1 cellular context compared by ENCODE assay signal in the genomic region with DNA sequence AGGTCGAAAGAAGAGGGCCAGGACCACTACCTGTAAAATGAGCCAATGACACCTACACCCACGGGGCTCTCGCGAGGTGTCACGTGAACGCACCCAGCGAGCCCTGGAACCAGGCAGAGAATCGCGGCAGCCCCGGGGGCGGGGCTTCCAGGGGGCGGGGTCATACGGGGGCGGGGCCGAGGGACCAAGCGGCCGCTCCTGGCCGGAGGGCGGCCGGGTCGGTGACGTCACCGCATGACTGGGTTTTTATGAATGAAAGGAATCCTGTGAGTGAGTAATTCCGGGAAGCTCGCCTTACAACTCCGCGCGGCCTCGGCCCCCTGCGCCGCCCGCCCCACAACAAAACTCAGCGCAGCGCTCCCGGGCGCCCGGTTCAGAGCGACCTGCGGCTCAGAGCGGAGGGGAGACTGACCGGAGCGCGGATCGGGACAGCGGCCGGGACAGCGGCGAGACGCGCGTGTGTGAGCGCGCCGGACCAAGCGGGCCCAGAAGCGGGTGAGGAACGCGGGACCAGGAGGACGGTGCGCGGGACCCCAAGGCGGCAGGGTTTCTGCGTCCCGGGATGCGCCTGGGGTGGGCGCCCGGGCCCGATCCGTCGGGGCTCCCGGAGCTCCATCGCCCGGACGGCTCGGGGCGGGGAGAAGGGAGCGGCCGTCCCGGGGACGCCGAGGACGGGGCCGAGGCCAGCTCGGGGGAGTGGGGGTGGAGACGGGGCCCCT.
TF ChIP-seq lines count a peak whose summit lies in the region.

A gene (plus strand): TSS at position 277 of the 719 bp plus-strand sequence. CDS start 11,860 bp downstream, outside the sequence.

TF ChIP-seq in K562, 482 proteins besides CTCF, POLR2A, EP300 and RAD21 (continued from another document and continues in another):
- TF ChIP-seq POLR2AphosphoS5 (IDR thresholded peaks at IDR 0.05; ENCODE audit: control insufficient read depth, insufficient read depth, low read depth, low read length): peak; percentile 65
- peak; percentile 17; the same call in 1 of the 2 replicates for TF ChIP-seq SP1 (CRISPR knock-in tag; IDR thresholded peaks at IDR 0.05)
- 0 out of 2 replicates have a peak, but pooled peaks have one; percentile 63 for TF ChIP-seq ZC3H4 (CRISPR knock-in tag; IDR thresholded peaks at IDR 0.05; ENCODE audit: borderline replicate concordance)
- TF ChIP-seq ZNF146 (CRISPR knock-in tag; IDR thresholded peaks at IDR 0.05; ENCODE audit: unreplicated experiment): no peak
- TF ChIP-seq TEAD1 (CRISPR knock-in tag; IDR thresholded peaks at IDR 0.05): peak in 1 of 2 experiments; percentile 4; a peak in 1 of 4 replicates
- no peak for TF ChIP-seq KAT8 (IDR thresholded peaks at IDR 0.05; ENCODE audit: low read depth)
- no peak for TF ChIP-seq PCBP2 (IDR thresholded peaks at IDR 0.05; ENCODE audit: low read depth, low read length, poor library complexity, severe bottlenecking)
- TF ChIP-seq HOXB6 (CRISPR knock-in tag; IDR thresholded peaks at IDR 0.05; ENCODE audit: borderline replicate concordance): no peak
- TF ChIP-seq, protein P1, sequence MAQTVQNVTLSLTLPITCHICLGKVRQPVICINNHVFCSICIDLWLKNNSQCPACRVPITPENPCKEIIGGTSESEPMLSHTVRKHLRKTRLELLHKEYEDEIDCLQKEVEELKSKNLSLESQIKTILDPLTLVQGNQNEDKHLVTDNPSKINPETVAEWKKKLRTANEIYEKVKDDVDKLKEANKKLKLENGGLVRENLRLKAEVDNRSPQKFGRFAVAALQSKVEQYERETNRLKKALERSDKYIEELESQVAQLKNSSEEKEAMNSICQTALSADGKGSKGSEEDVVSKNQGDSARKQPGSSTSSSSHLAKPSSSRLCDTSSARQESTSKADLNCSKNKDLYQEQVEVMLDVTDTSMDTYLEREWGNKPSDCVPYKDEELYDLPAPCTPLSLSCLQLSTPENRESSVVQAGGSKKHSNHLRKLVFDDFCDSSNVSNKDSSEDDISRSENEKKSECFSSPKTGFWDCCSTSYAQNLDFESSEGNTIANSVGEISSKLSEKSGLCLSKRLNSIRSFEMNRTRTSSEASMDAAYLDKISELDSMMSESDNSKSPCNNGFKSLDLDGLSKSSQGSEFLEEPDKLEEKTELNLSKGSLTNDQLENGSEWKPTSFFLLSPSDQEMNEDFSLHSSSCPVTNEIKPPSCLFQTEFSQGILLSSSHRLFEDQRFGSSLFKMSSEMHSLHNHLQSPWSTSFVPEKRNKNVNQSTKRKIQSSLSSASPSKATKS (CRISPR knock-in tag; IDR thresholded peaks at IDR 0.05): no peak
- no peak for TF ChIP-seq ZNF583 (CRISPR knock-in tag; IDR thresholded peaks at IDR 0.05)
- no peak for TF ChIP-seq ZNF77 (CRISPR knock-in tag; IDR thresholded peaks at IDR 0.05)
- TF ChIP-seq RBBP5 (IDR thresholded peaks at IDR 0.05; ENCODE audit: borderline replicate concordance, insufficient read depth, low read length, poor library complexity, severe bottlenecking): peak; percentile 42
- no peak for TF ChIP-seq STAT5A (IDR thresholded peaks at IDR 0.05; ENCODE audit: borderline replicate concordance, low read length)
- TF ChIP-seq, protein P2, sequence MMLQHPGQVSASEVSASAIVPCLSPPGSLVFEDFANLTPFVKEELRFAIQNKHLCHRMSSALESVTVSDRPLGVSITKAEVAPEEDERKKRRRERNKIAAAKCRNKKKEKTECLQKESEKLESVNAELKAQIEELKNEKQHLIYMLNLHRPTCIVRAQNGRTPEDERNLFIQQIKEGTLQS (IDR thresholded peaks at IDR 0.05): peak; percentile 99
- TF ChIP-seq, protein P2 (CRISPR knock-in tag; conservative IDR thresholded peaks at IDR 0.05): no peak
- no peak for TF ChIP-seq ZNF695 (CRISPR knock-in tag; IDR thresholded peaks at IDR 0.05)
- TF ChIP-seq, protein P3, sequence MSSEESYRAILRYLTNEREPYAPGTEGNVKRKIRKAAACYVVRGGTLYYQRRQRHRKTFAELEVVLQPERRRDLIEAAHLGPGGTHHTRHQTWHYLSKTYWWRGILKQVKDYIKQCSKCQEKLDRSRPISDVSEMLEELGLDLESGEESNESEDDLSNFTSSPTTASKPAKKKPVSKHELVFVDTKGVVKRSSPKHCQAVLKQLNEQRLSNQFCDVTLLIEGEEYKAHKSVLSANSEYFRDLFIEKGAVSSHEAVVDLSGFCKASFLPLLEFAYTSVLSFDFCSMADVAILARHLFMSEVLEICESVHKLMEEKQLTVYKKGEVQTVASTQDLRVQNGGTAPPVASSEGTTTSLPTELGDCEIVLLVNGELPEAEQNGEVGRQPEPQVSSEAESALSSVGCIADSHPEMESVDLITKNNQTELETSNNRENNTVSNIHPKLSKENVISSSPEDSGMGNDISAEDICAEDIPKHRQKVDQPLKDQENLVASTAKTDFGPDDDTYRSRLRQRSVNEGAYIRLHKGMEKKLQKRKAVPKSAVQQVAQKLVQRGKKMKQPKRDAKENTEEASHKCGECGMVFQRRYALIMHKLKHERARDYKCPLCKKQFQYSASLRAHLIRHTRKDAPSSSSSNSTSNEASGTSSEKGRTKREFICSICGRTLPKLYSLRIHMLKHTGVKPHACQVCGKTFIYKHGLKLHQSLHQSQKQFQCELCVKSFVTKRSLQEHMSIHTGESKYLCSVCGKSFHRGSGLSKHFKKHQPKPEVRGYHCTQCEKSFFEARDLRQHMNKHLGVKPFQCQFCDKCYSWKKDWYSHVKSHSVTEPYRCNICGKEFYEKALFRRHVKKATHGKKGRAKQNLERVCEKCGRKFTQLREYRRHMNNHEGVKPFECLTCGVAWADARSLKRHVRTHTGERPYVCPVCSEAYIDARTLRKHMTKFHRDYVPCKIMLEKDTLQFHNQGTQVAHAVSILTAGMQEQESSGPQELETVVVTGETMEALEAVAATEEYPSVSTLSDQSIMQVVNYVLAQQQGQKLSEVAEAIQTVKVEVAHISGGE (CRISPR knock-in tag; IDR thresholded peaks at IDR 0.05): peak in 1 of 3 experiments; percentile 19; a peak in 1 of 6 replicates
- TF ChIP-seq, protein P4, sequence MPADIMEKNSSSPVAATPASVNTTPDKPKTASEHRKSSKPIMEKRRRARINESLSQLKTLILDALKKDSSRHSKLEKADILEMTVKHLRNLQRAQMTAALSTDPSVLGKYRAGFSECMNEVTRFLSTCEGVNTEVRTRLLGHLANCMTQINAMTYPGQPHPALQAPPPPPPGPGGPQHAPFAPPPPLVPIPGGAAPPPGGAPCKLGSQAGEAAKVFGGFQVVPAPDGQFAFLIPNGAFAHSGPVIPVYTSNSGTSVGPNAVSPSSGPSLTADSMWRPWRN (IDR thresholded peaks at IDR 0.05; ENCODE audit: low read depth): no peak
- TF ChIP-seq, protein P5, sequence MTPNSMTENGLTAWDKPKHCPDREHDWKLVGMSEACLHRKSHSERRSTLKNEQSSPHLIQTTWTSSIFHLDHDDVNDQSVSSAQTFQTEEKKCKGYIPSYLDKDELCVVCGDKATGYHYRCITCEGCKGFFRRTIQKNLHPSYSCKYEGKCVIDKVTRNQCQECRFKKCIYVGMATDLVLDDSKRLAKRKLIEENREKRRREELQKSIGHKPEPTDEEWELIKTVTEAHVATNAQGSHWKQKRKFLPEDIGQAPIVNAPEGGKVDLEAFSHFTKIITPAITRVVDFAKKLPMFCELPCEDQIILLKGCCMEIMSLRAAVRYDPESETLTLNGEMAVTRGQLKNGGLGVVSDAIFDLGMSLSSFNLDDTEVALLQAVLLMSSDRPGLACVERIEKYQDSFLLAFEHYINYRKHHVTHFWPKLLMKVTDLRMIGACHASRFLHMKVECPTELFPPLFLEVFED (CRISPR knock-in tag; conservative IDR thresholded peaks at IDR 0.05): no peak
- TF ChIP-seq, protein P6, sequence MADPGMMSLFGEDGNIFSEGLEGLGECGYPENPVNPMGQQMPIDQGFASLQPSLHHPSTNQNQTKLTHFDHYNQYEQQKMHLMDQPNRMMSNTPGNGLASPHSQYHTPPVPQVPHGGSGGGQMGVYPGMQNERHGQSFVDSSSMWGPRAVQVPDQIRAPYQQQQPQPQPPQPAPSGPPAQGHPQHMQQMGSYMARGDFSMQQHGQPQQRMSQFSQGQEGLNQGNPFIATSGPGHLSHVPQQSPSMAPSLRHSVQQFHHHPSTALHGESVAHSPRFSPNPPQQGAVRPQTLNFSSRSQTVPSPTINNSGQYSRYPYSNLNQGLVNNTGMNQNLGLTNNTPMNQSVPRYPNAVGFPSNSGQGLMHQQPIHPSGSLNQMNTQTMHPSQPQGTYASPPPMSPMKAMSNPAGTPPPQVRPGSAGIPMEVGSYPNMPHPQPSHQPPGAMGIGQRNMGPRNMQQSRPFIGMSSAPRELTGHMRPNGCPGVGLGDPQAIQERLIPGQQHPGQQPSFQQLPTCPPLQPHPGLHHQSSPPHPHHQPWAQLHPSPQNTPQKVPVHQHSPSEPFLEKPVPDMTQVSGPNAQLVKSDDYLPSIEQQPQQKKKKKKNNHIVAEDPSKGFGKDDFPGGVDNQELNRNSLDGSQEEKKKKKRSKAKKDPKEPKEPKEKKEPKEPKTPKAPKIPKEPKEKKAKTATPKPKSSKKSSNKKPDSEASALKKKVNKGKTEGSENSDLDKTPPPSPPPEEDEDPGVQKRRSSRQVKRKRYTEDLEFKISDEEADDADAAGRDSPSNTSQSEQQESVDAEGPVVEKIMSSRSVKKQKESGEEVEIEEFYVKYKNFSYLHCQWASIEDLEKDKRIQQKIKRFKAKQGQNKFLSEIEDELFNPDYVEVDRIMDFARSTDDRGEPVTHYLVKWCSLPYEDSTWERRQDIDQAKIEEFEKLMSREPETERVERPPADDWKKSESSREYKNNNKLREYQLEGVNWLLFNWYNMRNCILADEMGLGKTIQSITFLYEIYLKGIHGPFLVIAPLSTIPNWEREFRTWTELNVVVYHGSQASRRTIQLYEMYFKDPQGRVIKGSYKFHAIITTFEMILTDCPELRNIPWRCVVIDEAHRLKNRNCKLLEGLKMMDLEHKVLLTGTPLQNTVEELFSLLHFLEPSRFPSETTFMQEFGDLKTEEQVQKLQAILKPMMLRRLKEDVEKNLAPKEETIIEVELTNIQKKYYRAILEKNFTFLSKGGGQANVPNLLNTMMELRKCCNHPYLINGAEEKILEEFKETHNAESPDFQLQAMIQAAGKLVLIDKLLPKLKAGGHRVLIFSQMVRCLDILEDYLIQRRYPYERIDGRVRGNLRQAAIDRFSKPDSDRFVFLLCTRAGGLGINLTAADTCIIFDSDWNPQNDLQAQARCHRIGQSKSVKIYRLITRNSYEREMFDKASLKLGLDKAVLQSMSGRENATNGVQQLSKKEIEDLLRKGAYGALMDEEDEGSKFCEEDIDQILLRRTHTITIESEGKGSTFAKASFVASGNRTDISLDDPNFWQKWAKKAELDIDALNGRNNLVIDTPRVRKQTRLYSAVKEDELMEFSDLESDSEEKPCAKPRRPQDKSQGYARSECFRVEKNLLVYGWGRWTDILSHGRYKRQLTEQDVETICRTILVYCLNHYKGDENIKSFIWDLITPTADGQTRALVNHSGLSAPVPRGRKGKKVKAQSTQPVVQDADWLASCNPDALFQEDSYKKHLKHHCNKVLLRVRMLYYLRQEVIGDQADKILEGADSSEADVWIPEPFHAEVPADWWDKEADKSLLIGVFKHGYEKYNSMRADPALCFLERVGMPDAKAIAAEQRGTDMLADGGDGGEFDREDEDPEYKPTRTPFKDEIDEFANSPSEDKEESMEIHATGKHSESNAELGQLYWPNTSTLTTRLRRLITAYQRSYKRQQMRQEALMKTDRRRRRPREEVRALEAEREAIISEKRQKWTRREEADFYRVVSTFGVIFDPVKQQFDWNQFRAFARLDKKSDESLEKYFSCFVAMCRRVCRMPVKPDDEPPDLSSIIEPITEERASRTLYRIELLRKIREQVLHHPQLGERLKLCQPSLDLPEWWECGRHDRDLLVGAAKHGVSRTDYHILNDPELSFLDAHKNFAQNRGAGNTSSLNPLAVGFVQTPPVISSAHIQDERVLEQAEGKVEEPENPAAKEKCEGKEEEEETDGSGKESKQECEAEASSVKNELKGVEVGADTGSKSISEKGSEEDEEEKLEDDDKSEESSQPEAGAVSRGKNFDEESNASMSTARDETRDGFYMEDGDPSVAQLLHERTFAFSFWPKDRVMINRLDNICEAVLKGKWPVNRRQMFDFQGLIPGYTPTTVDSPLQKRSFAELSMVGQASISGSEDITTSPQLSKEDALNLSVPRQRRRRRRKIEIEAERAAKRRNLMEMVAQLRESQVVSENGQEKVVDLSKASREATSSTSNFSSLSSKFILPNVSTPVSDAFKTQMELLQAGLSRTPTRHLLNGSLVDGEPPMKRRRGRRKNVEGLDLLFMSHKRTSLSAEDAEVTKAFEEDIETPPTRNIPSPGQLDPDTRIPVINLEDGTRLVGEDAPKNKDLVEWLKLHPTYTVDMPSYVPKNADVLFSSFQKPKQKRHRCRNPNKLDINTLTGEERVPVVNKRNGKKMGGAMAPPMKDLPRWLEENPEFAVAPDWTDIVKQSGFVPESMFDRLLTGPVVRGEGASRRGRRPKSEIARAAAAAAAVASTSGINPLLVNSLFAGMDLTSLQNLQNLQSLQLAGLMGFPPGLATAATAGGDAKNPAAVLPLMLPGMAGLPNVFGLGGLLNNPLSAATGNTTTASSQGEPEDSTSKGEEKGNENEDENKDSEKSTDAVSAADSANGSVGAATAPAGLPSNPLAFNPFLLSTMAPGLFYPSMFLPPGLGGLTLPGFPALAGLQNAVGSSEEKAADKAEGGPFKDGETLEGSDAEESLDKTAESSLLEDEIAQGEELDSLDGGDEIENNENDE (IDR thresholded peaks at IDR 0.05; ENCODE audit: low read depth, low read length): no peak
- TF ChIP-seq, protein P7, sequence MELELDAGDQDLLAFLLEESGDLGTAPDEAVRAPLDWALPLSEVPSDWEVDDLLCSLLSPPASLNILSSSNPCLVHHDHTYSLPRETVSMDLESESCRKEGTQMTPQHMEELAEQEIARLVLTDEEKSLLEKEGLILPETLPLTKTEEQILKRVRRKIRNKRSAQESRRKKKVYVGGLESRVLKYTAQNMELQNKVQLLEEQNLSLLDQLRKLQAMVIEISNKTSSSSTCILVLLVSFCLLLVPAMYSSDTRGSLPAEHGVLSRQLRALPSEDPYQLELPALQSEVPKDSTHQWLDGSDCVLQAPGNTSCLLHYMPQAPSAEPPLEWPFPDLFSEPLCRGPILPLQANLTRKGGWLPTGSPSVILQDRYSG (tag; conservative IDR thresholded peaks at IDR 0.05; ENCODE audit: low read depth): no peak
- TF ChIP-seq, protein P8, sequence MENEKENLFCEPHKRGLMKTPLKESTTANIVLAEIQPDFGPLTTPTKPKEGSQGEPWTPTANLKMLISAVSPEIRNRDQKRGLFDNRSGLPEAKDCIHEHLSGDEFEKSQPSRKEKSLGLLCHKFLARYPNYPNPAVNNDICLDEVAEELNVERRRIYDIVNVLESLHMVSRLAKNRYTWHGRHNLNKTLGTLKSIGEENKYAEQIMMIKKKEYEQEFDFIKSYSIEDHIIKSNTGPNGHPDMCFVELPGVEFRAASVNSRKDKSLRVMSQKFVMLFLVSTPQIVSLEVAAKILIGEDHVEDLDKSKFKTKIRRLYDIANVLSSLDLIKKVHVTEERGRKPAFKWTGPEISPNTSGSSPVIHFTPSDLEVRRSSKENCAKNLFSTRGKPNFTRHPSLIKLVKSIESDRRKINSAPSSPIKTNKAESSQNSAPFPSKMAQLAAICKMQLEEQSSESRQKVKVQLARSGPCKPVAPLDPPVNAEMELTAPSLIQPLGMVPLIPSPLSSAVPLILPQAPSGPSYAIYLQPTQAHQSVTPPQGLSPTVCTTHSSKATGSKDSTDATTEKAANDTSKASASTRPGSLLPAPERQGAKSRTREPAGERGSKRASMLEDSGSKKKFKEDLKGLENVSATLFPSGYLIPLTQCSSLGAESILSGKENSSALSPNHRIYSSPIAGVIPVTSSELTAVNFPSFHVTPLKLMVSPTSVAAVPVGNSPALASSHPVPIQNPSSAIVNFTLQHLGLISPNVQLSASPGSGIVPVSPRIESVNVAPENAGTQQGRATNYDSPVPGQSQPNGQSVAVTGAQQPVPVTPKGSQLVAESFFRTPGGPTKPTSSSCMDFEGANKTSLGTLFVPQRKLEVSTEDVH (IDR thresholded peaks at IDR 0.05; ENCODE audit: low read depth, partially characterized antibody): no peak
- TF ChIP-seq ZNF133 (CRISPR knock-in tag; IDR thresholded peaks at IDR 0.05): no peak
- no peak for TF ChIP-seq SMARCC2 (IDR thresholded peaks at IDR 0.05; ENCODE audit: low read depth)
- peak; percentile 85 for TF ChIP-seq POLR2B (IDR thresholded peaks at IDR 0.05; ENCODE audit: low read depth, partially characterized antibody)
